1 cellular context compared by ENCODE assay signal in the genomic region with DNA sequence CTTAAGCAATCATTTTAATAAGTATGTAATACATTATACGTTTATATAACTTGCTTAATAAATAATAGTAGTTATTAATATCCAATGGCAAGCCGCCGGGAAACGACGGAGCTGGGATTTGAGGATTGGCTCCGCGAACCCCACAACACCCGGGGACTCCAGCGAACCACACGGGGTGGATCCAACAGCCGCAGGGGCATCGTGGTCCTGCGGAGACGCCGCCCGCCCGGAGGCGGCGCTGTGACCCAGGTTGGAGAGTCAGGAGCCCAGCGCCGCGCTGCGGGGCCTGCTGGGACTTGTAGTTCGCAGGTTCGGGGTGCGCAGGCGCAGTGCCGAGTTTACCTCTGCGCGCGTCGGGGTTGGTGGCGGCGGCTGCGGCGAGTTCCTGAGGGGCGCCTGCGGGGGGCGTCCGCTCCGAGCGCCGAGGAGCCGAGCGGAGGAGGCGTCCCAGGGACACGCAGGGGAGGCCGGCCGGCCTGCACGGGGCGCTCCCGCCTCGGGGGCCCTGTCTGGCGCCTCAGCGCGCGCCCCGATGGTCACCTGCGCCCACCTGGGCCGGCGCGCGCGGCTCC.
TF ChIP-seq lines count a peak whose summit lies in the region.

A gene (plus strand): TSS at position 329 of the 572 bp plus-strand sequence. CDS start 204 bp downstream, at position 533.

TF ChIP-seq in K562, 482 proteins besides CTCF, POLR2A, EP300 and RAD21 (continued from another document and continues in another):
- TF ChIP-seq, protein P1, sequence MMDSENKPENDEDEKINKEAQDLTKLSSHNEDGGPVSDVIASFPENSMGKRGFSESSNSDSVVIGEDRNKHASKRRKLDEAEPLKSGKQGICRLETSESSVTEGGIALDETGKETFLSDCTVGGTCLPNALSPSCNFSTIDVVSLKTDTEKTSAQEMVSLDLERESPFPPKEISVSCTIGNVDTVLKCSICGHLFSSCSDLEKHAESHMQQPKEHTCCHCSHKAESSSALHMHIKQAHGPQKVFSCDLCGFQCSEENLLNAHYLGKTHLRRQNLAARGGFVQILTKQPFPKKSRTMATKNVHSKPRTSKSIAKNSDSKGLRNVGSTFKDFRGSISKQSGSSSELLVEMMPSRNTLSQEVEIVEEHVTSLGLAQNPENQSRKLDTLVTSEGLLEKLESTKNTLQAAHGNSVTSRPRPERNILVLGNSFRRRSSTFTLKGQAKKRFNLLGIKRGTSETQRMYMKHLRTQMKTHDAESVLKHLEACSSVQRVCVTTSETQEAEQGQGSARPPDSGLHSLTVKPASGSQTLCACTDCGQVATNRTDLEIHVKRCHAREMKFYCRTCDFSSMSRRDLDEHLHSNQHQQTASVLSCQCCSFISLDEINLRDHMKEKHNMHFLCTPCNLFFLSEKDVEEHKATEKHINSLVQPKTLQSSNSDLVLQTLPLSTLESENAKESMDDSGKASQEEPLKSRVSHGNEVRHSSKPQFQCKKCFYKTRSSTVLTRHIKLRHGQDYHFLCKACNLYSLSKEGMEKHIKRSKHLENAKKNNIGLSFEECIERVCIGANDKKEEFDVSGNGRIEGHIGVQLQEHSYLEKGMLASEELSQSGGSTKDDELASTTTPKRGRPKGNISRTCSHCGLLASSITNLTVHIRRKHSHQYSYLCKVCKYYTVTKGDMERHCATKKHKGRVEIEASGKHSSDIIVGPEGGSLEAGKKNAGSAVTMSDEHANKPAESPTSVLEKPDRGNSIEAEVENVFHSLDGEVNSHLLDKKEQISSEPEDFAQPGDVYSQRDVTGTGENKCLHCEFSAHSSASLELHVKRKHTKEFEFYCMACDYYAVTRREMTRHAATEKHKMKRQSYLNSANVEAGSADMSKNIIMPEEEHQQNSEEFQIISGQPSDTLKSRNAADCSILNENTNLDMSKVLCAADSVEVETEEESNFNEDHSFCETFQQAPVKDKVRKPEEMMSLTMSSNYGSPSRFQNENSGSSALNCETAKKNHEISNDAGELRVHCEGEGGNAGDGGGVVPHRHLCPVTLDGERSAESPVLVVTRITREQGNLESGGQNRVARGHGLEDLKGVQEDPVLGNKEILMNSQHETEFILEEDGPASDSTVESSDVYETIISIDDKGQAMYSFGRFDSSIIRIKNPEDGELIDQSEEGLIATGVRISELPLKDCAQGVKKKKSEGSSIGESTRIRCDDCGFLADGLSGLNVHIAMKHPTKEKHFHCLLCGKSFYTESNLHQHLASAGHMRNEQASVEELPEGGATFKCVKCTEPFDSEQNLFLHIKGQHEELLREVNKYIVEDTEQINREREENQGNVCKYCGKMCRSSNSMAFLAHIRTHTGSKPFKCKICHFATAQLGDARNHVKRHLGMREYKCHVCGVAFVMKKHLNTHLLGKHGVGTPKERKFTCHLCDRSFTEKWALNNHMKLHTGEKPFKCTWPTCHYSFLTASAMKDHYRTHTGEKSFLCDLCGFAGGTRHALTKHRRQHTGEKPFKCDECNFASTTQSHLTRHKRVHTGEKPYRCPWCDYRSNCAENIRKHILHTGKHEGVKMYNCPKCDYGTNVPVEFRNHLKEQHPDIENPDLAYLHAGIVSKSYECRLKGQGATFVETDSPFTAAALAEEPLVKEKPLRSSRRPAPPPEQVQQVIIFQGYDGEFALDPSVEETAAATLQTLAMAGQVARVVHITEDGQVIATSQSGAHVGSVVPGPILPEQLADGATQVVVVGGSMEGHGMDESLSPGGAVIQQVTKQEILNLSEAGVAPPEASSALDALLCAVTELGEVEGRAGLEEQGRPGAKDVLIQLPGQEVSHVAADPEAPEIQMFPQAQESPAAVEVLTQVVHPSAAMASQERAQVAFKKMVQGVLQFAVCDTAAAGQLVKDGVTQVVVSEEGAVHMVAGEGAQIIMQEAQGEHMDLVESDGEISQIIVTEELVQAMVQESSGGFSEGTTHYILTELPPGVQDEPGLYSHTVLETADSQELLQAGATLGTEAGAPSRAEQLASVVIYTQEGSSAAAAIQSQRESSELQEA (IDR thresholded peaks at IDR 0.05; ENCODE audit: low read depth), result no peak
- no peak for TF ChIP-seq ZBTB8A (IDR thresholded peaks at IDR 0.05; ENCODE audit: partially characterized antibody)
- peak; percentile 92 for TF ChIP-seq FIP1L1 (IDR thresholded peaks at IDR 0.05; ENCODE audit: low read depth, low read length, poor library complexity, severe bottlenecking)
- TF ChIP-seq DACH1 (IDR thresholded peaks at IDR 0.05; ENCODE audit: partially characterized antibody), result peak; percentile 79
- TF ChIP-seq KLF16 (IDR thresholded peaks at IDR 0.05), result 0 out of 2 replicates have a peak, but pooled peaks have one; percentile 4
- TF ChIP-seq, protein P2, sequence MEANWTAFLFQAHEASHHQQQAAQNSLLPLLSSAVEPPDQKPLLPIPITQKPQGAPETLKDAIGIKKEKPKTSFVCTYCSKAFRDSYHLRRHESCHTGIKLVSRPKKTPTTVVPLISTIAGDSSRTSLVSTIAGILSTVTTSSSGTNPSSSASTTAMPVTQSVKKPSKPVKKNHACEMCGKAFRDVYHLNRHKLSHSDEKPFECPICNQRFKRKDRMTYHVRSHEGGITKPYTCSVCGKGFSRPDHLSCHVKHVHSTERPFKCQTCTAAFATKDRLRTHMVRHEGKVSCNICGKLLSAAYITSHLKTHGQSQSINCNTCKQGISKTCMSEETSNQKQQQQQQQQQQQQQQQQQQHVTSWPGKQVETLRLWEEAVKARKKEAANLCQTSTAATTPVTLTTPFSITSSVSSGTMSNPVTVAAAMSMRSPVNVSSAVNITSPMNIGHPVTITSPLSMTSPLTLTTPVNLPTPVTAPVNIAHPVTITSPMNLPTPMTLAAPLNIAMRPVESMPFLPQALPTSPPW (CRISPR knock-in tag; IDR thresholded peaks at IDR 0.05), result peak; percentile 47; the same call in 1 of the 2 replicates
- TF ChIP-seq ZBTB17 (CRISPR knock-in tag; IDR thresholded peaks at IDR 0.05), result peak; percentile 82
- TF ChIP-seq KHSRP (IDR thresholded peaks at IDR 0.05), result no peak
- no peak for TF ChIP-seq HDGF (IDR thresholded peaks at IDR 0.05)
- no peak for TF ChIP-seq NFYB (IDR thresholded peaks at IDR 0.05; ENCODE audit: extremely low read depth, insufficient read length)
- peak; percentile 52 to 85; a peak in 3 of 4 replicates for TF ChIP-seq NONO (IDR thresholded peaks at IDR 0.05; ENCODE audit: low read depth in 2 of 2, low read length in 1 of 2)
- TF ChIP-seq TAF15 (IDR thresholded peaks at IDR 0.05; ENCODE audit: low read depth, low read length), result no peak
- TF ChIP-seq, protein P3, sequence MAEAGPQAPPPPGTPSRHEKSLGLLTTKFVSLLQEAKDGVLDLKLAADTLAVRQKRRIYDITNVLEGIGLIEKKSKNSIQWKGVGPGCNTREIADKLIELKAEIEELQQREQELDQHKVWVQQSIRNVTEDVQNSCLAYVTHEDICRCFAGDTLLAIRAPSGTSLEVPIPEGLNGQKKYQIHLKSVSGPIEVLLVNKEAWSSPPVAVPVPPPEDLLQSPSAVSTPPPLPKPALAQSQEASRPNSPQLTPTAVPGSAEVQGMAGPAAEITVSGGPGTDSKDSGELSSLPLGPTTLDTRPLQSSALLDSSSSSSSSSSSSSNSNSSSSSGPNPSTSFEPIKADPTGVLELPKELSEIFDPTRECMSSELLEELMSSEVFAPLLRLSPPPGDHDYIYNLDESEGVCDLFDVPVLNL (CRISPR knock-in tag; IDR thresholded peaks at IDR 0.05; ENCODE audit: low read depth), result peak; percentile 32; the same call in 1 of the 2 replicates
- TF ChIP-seq POLR2AphosphoS2 (IDR thresholded peaks at IDR 0.05; ENCODE audit: low read length), result no peak
- no peak for TF ChIP-seq ZNF197 (CRISPR knock-in tag; IDR thresholded peaks at IDR 0.05; ENCODE audit: low read depth)
- no peak for TF ChIP-seq SAP30 (IDR thresholded peaks at IDR 0.05; ENCODE audit: borderline replicate concordance, insufficient read depth, low read depth, low read length, poor library complexity, severe bottlenecking)
- TF ChIP-seq ZFP30 (CRISPR knock-in tag; IDR thresholded peaks at IDR 0.05; ENCODE audit: borderline replicate concordance), result no peak
- peak; percentile 70 for TF ChIP-seq RBFOX2 (IDR thresholded peaks at IDR 0.05; ENCODE audit: low read depth, low read length)
- TF ChIP-seq, protein P4, sequence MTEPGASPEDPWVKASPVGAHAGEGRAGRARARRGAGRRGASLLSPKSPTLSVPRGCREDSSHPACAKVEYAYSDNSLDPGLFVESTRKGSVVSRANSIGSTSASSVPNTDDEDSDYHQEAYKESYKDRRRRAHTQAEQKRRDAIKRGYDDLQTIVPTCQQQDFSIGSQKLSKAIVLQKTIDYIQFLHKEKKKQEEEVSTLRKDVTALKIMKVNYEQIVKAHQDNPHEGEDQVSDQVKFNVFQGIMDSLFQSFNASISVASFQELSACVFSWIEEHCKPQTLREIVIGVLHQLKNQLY (CRISPR knock-in tag; conservative IDR thresholded peaks at IDR 0.05), result no peak
- TF ChIP-seq MEIS2 (IDR thresholded peaks at IDR 0.05; ENCODE audit: partially characterized antibody), result peak; percentile 84
- 0 out of 2 replicates have a peak, but pooled peaks have one; percentile 9 for TF ChIP-seq E2F3 (CRISPR knock-in tag; IDR thresholded peaks at IDR 0.05)
- no peak for TF ChIP-seq ZNF133 (CRISPR knock-in tag; IDR thresholded peaks at IDR 0.05)
- TF ChIP-seq TAF9B (IDR thresholded peaks at IDR 0.05; ENCODE audit: partially characterized antibody), result no peak
- TF ChIP-seq POLR3G (IDR thresholded peaks at IDR 0.05; ENCODE audit: extremely low read depth, insufficient read length, insufficient replicate concordance), result no peak
- TF ChIP-seq HNRNPL (IDR thresholded peaks at IDR 0.05; ENCODE audit: low read depth, low read length), result no peak
- TF ChIP-seq, protein P5, sequence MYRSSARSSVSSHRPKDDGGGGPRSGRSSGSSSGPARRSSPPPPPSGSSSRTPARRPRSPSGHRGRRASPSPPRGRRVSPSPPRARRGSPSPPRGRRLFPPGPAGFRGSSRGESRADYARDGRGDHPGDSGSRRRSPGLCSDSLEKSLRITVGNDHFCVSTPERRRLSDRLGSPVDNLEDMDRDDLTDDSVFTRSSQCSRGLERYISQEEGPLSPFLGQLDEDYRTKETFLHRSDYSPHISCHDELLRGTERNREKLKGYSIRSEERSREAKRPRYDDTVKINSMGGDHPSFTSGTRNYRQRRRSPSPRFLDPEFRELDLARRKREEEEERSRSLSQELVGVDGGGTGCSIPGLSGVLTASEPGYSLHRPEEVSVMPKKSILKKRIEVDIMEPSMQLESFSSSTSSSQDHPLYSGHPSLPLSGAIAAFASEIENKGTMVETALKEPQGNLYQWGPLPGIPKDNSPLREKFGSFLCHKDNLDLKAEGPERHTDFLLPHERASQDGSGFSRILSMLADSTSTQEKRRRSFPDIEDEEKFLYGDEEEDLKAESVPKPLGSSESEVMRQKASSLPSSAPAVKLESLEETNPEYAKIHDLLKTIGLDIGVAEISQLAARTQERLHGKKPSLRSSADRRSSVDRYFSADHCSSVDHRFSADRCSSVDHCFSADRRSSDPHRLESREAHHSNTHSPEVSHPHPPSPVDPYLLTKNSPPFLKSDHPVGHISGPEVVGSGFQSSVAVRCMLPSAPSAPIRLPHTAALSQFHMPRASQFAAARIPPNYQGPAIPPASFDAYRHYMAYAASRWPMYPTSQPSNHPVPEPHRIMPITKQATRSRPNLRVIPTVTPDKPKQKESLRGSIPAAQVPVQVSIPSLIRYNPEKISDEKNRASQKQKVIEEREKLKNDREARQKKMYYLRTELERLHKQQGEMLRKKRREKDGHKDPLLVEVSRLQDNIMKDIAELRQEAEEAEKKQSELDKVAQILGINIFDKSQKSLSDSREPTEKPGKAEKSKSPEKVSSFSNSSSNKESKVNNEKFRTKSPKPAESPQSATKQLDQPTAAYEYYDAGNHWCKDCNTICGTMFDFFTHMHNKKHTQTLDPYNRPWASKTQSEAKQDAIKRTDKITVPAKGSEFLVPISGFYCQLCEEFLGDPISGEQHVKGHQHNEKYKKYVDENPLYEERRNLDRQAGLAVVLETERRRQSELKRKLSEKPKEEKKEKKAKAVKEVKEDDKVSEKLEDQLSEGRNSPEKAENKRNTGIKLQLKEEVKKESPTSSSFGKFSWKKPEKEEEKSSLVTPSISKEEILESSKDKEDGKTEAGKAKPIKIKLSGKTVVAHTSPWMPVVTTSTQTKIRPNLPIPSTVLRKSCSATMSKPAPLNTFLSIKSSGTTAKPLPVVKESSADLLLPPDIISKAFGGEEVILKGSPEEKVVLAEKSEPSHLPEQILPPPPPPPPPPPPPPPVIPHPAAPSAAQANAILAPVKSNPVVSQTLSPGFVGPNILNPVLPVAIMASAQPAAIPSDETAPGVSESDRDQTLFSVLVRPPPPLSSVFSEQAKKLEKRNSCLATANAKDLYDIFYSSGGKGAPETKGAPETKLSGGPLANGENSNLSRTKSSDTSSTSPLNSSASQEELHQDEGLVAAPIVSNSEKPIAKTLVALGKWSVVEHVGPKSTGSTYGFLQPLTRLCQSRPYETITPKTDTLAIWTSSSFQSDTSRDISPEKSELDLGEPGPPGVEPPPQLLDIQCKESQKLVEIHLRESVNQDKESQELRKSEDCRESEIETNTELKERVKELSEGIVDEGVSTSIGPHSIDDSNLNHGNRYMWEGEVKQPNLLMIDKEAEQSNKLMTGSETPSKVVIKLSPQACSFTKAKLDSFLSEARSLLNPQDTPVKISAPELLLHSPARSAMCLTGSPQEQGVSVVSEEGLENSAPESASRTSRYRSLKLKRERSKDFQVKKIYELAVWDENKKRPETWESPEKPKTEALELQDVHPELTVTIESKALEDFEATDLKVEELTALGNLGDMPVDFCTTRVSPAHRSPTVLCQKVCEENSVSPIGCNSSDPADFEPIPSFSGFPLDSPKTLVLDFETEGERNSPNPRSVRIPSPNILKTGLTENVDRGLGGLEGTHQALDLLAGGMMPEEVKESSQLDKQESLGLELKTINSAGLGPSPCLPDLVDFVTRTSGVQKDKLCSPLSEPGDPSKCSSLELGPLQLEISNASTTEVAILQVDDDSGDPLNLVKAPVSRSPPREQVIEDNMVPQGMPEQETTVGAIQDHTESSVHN (IDR thresholded peaks at IDR 0.05; ENCODE audit: borderline replicate concordance in 1 of 2, low read depth in 1 of 2), result no peak
- TF ChIP-seq SREBF1 (IDR thresholded peaks at IDR 0.05; ENCODE audit: borderline replicate concordance, low read depth, low read length), result peak; percentile 75; the same call in 1 of the 2 replicates
- 0 out of 4 replicates have a peak, but pooled peaks of 1 of the 2 experiments have one; percentile 14 for TF ChIP-seq HDAC1 (IDR thresholded peaks at IDR 0.05)
- TF ChIP-seq, protein P6, sequence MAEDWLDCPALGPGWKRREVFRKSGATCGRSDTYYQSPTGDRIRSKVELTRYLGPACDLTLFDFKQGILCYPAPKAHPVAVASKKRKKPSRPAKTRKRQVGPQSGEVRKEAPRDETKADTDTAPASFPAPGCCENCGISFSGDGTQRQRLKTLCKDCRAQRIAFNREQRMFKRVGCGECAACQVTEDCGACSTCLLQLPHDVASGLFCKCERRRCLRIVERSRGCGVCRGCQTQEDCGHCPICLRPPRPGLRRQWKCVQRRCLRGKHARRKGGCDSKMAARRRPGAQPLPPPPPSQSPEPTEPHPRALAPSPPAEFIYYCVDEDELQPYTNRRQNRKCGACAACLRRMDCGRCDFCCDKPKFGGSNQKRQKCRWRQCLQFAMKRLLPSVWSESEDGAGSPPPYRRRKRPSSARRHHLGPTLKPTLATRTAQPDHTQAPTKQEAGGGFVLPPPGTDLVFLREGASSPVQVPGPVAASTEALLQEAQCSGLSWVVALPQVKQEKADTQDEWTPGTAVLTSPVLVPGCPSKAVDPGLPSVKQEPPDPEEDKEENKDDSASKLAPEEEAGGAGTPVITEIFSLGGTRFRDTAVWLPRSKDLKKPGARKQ (CRISPR knock-in tag; IDR thresholded peaks at IDR 0.05), result no peak
- TF ChIP-seq MBD2 (IDR thresholded peaks at IDR 0.05; ENCODE audit: borderline replicate concordance, low read depth), result peak; percentile 84
- TF ChIP-seq, protein P7, sequence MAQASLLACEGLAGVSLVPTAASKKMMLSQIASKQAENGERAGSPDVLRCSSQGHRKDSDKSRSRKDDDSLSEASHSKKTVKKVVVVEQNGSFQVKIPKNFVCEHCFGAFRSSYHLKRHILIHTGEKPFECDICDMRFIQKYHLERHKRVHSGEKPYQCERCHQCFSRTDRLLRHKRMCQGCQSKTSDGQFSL (CRISPR knock-in tag; IDR thresholded peaks at IDR 0.05), result no peak
- TF ChIP-seq, protein P7 (tag; IDR thresholded peaks at IDR 0.05), result no peak
